17 cellular contexts compared by ENCODE assay signal in genomic region chr1:10161121-10161520, GRCh38. TPM values are rescaled to one million over a fixed set of nuclear protein-coding genes. Genes with fewer than 3 reads are reported as not detected.
DNase-seq lines count a peak whose midpoint lies in the region; ATAC-seq, FAIRE-seq and TF ChIP-seq lines count a peak whose summit lies in the region.
"Had no signal": no experiment of that assay in that cellular context is flagged by ENCODE, and none has a peak within 500 bp of the region (broad histone marks: within the 10 kb centered on the region; RNA-seq: fewer than 3 reads in every experiment).

No MANE protein-coding gene starts in this region.

- no peak for FAIRE-seq in pancreas (lab: Jason Lieb, UNC)
- FAIRE-seq in GM12892 (lab: Jason Lieb, UNC) = no peak
- FAIRE-seq: islet of Langerhans, TTC549 had no signal

- H3K4me3 ChIP-seq in heart right ventricle (no peak overlapping the region), pancreas (no peak overlapping the region), uterus (no peak overlapping the region)
- H3K4me3 ChIP-seq: smooth muscle cell, tibial nerve had no signal

- H3K27ac ChIP-seq in heart right ventricle (peak overlapping the region; percentile 14 to 81 (median 66)), pancreas (peak overlapping the region in 2 of 4 donors; percentile 17 to 71), uterus (peak overlapping the region; percentile 26 to 59)
- H3K27ac ChIP-seq: tibial nerve had no signal

- H3K36me3 ChIP-seq in heart right ventricle = peaks cover 0 to 99% (median 31%) of the 10 kb centered on the region in 9 donors
- H3K36me3 ChIP-seq in pancreas = peaks cover 0 to 8% (median 7%) of the 10 kb centered on the region in 3 donors
- H3K36me3 ChIP-seq in uterus = no peaks in the 10 kb centered on the region

- H3K4me1 ChIP-seq in heart right ventricle = peaks cover 0 to 19% (median 0%) of the 10 kb centered on the region in 9 donors
- H3K4me1 ChIP-seq in pancreas = peaks cover 0 to 16% (median 12%) of the 10 kb centered on the region in 3 donors
- H3K4me1 ChIP-seq in uterus = peaks cover 4% of the 10 kb centered on the region in 2 donors
- H3K4me1 ChIP-seq: tibial nerve had no signal

- TF ChIP-seq POLR2A in uterus (IDR thresholded peaks at IDR 0.05) = no peak
- TF ChIP-seq POLR2A in GM12892 (IDR thresholded peaks at IDR 0.05; ENCODE audit: low read depth, low read length) = no peak

- H3K27me3 ChIP-seq in heart right ventricle (no peaks in the 10 kb centered on the region), pancreas (no peaks in the 10 kb centered on the region), uterus (no peaks in the 10 kb centered on the region)
- H3K27me3 ChIP-seq: tibial nerve had no signal

- peak; percentile 30 for ATAC-seq in Right ventricle myocardium superior (ENCODE audit: poor library complexity)
- no peak for ATAC-seq in Right ventricle myocardium inferior
- peak in 3 of 8 donors; percentile 47 to 54 (median 49) for ATAC-seq in heart right ventricle
- ATAC-seq in pancreas = peak in 3 of 4 donors; percentile 10 to 29 (median 17)
- ATAC-seq in HG02981 (IDR thresholded peaks at IDR 0.05; ENCODE audit: unreplicated experiment) = no peak
- ATAC-seq: activated CD8-positive, alpha-beta T cell treated with anti-CD3 and anti-CD28 coated beads, Interleukin-2, amount 10 ng/mL, durations not matched to agents 7 days and 5 days had no signal

- intact Hi-C loops in Right ventricle myocardium superior (cut with DNase I) (no loop called here), Right ventricle myocardium inferior (cut with DNase I) (no loop called here), heart right ventricle (cut with DNase I) (no loop called here), pancreas (cut with DNase I) (no loop called here), uterus (cut with DNase I; ENCODE audit: low total_unique reads) (no loop called here)

- DNase-seq in Right ventricle myocardium superior (no peak), Right ventricle myocardium inferior (ENCODE audit: missing footprints) (no peak), heart right ventricle (no peak), pancreas (no peak), uterus (no peak), kidney glomerular epithelial cell (lab: John Stamatoyannopoulos, UW) (no peak), GM12892 (ENCODE audit: insufficient read length) (no peak)
- DNase-seq: ACHN; activated CD8-positive, alpha-beta T cell treated with anti-CD3 and anti-CD28 coated beads, Interleukin-2, amount 10 ng/mL, durations not matched to agents 7 days and 5 days; activated effector memory CD4-positive, alpha-beta T cell treated with anti-CD3 and anti-CD28 coated beads, Interleukin-2, amount 50 U/mL, for 16 hours; MM.1S; naive B cell had no signal

- WGBS in heart right ventricle, 2 donors = 68 to 70% methylated on average over 11 of the region's 11 CpGs
- 74 to 76% methylated on average over 11 of the region's 11 CpGs for WGBS in pancreas, 2 donors

- no peak for TF ChIP-seq CTCF in heart right ventricle (IDR thresholded peaks at IDR 0.05)
- no peak for TF ChIP-seq CTCF in pancreas (IDR thresholded peaks at IDR 0.05)
- TF ChIP-seq CTCF in uterus (IDR thresholded peaks at IDR 0.05) = no peak

- no peaks in the 10 kb centered on the region for H3K9me3 ChIP-seq in heart right ventricle
- H3K9me3 ChIP-seq in pancreas = no peaks in the 10 kb centered on the region
- no peaks in the 10 kb centered on the region for H3K9me3 ChIP-seq in uterus
- H3K9me3 ChIP-seq: tibial nerve had no signal

RNA-seq across cellular contexts. Expression of gene KIF1B, which starts 49.2 kb away (rescaled TPM):
- 66.8 TPM for total RNA-seq in Right ventricle myocardium superior
- total RNA-seq in Right ventricle myocardium inferior = 70.0 TPM
- total RNA-seq in heart right ventricle = 100 to 1,000 TPM in 2 of 10 donors, 10 to 100 TPM in 8; 64.9 to 107 (median 89.9) TPM
- 10 to 100 TPM; 21.6 to 32.3 TPM for polyA plus RNA-seq in heart right ventricle
- total RNA-seq in pancreas = 10 to 100 TPM; 18.3 to 26.4 (median 19.7) TPM
- polyA plus RNA-seq in pancreas = 1 to 10 TPM; 8.2 TPM
- total RNA-seq in uterus = 10 to 100 TPM; 26.4 to 89.6 (median 45.1) TPM
- polyA plus RNA-seq in GM12892 (2012; ENCODE audit: missing spikeins) = 3.4 TPM

Comparison
In these comparisons a context has a peak if more than half of its experiments do, and no peak if none do; other contexts are left out.
1. ATAC-seq: peak in Right ventricle myocardium superior (single experiment) and pancreas (3 of 4); none in Right ventricle myocardium inferior (single experiment) and HG02981 (single experiment).